1 cellular context compared by ENCODE assay signal in the genomic region with DNA sequence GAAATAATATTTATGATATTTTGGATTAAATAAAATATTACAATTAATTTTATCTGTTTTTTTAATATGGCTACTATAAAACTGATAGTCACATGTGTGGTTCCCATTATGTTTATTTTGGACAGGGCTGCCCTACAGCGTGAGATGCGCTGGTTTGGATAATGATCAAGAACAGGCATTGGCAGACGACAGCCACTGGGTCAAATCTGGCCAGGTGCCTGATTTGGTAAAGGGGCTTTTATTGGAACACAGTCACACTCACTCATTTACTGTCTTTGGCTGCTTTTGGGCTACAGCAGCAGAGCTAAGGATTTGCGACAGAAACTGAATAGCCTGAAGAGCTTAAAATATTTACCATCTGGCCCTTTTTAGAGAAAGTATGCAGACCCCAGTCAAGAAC.
TF ChIP-seq lines count a peak whose summit lies in the region.

No MANE protein-coding gene starts in this region.

TF ChIP-seq in IMR-90, 13 proteins besides CTCF, POLR2A, EP300 and RAD21 (continued from another document):
- TF ChIP-seq, protein P1, sequence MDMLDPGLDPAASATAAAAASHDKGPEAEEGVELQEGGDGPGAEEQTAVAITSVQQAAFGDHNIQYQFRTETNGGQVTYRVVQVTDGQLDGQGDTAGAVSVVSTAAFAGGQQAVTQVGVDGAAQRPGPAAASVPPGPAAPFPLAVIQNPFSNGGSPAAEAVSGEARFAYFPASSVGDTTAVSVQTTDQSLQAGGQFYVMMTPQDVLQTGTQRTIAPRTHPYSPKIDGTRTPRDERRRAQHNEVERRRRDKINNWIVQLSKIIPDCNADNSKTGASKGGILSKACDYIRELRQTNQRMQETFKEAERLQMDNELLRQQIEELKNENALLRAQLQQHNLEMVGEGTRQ (IDR thresholded peaks at IDR 0.05; ENCODE audit: low read depth, low read length): no peak
- TF ChIP-seq NFE2L2 (IDR thresholded peaks at IDR 0.05; ENCODE audit: low read depth, low read length): no peak
- no peak for TF ChIP-seq SMC3 (IDR thresholded peaks at IDR 0.05; ENCODE audit: low read depth, low read length)
- TF ChIP-seq MXI1 (IDR thresholded peaks at IDR 0.05; ENCODE audit: borderline replicate concordance, low read depth, low read length): no peak
- TF ChIP-seq CEBPB (IDR thresholded peaks at IDR 0.05; ENCODE audit: low read depth, low read length): no peak
- TF ChIP-seq RCOR1 (IDR thresholded peaks at IDR 0.05; ENCODE audit: insufficient replicate concordance, low read length): no peak
- TF ChIP-seq, protein P2, sequence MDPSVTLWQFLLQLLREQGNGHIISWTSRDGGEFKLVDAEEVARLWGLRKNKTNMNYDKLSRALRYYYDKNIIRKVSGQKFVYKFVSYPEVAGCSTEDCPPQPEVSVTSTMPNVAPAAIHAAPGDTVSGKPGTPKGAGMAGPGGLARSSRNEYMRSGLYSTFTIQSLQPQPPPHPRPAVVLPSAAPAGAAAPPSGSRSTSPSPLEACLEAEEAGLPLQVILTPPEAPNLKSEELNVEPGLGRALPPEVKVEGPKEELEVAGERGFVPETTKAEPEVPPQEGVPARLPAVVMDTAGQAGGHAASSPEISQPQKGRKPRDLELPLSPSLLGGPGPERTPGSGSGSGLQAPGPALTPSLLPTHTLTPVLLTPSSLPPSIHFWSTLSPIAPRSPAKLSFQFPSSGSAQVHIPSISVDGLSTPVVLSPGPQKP (IDR thresholded peaks at IDR 0.05; ENCODE audit: borderline replicate concordance, low read depth, low read length): no peak
- no peak for TF ChIP-seq RFX5 (IDR thresholded peaks at IDR 0.05; ENCODE audit: low read depth, low read length)
- TF ChIP-seq CHD1 (IDR thresholded peaks at IDR 0.05; ENCODE audit: low read depth, low read length): no peak
